1 cellular context compared by ENCODE assay signal in the genomic region with DNA sequence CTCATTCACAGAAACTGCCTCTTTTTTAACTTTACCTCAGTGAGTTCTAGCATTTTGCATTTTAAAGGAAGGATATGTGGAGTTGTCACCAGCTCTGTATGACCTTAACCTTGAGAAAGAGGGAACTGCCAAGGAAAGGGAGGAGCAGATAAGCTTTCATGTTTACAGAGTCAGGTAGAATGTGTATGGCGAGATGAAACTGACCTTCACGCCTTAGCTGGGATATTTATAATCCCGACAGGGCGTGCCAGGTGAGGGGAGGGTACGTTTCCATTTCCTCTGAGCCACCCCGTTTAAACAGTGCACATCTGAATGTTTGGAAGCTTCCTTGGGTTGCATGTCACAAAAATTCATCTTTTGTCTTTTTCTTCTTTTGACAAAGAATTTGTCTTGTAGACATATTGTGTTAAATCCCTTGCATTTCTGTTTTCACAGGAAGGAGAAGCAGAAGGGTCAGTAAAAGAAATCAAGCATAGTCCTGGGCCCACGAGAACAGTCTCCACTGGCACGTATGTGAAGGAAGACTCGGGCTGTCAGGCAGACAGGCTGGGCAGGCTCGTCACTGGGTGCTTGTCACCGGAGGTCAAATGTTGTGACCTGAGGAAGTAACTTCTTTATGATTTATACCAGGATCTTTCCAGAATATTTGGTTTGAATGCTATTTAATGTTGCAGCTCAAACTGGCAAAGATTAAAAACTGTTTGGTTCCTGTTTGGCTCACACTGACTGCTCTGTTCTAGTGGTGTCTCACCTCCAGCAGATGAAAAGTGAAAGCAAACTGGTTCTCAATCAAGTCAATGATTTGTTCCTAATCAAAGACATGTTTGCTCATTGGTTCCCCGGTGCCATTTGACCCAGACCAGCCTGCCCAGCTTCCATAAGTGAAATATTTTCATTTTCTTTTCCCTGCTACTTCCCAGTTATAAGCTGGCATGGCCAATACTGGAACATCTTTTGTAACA.
TF ChIP-seq lines count a peak whose summit lies in the region.

No MANE protein-coding gene starts in this region.

TF ChIP-seq in K562, 482 proteins besides CTCF, POLR2A, EP300 and RAD21 (continued from another document and continues in another):
- TF ChIP-seq, protein P1, sequence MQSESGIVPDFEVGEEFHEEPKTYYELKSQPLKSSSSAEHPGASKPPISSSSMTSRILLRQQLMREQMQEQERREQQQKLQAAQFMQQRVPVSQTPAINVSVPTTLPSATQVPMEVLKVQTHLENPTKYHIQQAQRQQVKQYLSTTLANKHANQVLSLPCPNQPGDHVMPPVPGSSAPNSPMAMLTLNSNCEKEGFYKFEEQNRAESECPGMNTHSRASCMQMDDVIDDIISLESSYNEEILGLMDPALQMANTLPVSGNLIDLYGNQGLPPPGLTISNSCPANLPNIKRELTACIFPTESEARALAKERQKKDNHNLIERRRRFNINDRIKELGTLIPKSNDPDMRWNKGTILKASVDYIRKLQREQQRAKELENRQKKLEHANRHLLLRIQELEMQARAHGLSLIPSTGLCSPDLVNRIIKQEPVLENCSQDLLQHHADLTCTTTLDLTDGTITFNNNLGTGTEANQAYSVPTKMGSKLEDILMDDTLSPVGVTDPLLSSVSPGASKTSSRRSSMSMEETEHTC (IDR thresholded peaks at IDR 0.05), result no peak
- TF ChIP-seq POLR2G (IDR thresholded peaks at IDR 0.05; ENCODE audit: low read depth, low read length), result no peak
- TF ChIP-seq TEAD4 (IDR thresholded peaks at IDR 0.05; ENCODE audit: low read length), result peak; percentile 43; the same call in 1 of the 2 replicates
- no peak for TF ChIP-seq TEAD4 (CRISPR knock-in tag; IDR thresholded peaks at IDR 0.05; ENCODE audit: borderline replicate concordance)
- TF ChIP-seq, protein P2, sequence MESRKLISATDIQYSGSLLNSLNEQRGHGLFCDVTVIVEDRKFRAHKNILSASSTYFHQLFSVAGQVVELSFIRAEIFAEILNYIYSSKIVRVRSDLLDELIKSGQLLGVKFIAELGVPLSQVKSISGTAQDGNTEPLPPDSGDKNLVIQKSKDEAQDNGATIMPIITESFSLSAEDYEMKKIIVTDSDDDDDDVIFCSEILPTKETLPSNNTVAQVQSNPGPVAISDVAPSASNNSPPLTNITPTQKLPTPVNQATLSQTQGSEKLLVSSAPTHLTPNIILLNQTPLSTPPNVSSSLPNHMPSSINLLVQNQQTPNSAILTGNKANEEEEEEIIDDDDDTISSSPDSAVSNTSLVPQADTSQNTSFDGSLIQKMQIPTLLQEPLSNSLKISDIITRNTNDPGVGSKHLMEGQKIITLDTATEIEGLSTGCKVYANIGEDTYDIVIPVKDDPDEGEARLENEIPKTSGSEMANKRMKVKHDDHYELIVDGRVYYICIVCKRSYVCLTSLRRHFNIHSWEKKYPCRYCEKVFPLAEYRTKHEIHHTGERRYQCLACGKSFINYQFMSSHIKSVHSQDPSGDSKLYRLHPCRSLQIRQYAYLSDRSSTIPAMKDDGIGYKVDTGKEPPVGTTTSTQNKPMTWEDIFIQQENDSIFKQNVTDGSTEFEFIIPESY (CRISPR knock-in tag; IDR thresholded peaks at IDR 0.05), result no peak
- 0 out of 4 replicates have a peak, but pooled peaks of 1 of the 2 experiments have one; percentile 59 for TF ChIP-seq FOXK2 (conservative IDR thresholded peaks at IDR 0.05 in 1 of 2, IDR thresholded peaks at IDR 0.05 in 1 of 2; ENCODE audit: low read depth in 2 of 2)
- TF ChIP-seq, protein P3, sequence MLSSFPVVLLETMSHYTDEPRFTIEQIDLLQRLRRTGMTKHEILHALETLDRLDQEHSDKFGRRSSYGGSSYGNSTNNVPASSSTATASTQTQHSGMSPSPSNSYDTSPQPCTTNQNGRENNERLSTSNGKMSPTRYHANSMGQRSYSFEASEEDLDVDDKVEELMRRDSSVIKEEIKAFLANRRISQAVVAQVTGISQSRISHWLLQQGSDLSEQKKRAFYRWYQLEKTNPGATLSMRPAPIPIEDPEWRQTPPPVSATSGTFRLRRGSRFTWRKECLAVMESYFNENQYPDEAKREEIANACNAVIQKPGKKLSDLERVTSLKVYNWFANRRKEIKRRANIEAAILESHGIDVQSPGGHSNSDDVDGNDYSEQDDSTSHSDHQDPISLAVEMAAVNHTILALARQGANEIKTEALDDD (IDR thresholded peaks at IDR 0.05), result no peak
- no peak for TF ChIP-seq RBFOX2 (IDR thresholded peaks at IDR 0.05; ENCODE audit: low read depth, low read length)
- TF ChIP-seq RBM39 (optimal IDR thresholded peaks at IDR 0.05; ENCODE audit: low read depth, low read length), result no peak
- no peak for TF ChIP-seq ZNF133 (CRISPR knock-in tag; IDR thresholded peaks at IDR 0.05)
- TF ChIP-seq SMAD4 (CRISPR knock-in tag; conservative IDR thresholded peaks at IDR 0.05), result no peak
- TF ChIP-seq DPF2 (IDR thresholded peaks at IDR 0.05), result peak; percentile 64
- peak; percentile 78 to 87; a peak in 3 of 4 replicates for TF ChIP-seq FOXA3 (CRISPR knock-in tag; conservative IDR thresholded peaks at IDR 0.05 in 1 of 2, IDR thresholded peaks at IDR 0.05 in 1 of 2)
- TF ChIP-seq HDAC3 (IDR thresholded peaks at IDR 0.05; ENCODE audit: borderline replicate concordance, partially characterized antibody), result no peak
- TF ChIP-seq MTA2 (IDR thresholded peaks at IDR 0.05; ENCODE audit: low read depth), result no peak
- TF ChIP-seq LARP7 (IDR thresholded peaks at IDR 0.05), result no peak
- TF ChIP-seq, protein P4, sequence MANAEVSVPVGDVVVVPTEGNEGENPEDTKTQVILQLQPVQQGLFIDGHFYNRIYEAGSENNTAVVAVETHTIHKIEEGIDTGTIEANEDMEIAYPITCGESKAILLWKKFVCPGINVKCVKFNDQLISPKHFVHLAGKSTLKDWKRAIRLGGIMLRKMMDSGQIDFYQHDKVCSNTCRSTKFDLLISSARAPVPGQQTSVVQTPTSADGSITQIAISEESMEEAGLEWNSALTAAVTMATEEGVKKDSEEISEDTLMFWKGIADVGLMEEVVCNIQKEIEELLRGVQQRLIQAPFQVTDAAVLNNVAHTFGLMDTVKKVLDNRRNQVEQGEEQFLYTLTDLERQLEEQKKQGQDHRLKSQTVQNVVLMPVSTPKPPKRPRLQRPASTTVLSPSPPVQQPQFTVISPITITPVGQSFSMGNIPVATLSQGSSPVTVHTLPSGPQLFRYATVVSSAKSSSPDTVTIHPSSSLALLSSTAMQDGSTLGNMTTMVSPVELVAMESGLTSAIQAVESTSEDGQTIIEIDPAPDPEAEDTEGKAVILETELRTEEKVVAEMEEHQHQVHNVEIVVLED (CRISPR knock-in tag; IDR thresholded peaks at IDR 0.05), result no peak
- TF ChIP-seq, protein P5, sequence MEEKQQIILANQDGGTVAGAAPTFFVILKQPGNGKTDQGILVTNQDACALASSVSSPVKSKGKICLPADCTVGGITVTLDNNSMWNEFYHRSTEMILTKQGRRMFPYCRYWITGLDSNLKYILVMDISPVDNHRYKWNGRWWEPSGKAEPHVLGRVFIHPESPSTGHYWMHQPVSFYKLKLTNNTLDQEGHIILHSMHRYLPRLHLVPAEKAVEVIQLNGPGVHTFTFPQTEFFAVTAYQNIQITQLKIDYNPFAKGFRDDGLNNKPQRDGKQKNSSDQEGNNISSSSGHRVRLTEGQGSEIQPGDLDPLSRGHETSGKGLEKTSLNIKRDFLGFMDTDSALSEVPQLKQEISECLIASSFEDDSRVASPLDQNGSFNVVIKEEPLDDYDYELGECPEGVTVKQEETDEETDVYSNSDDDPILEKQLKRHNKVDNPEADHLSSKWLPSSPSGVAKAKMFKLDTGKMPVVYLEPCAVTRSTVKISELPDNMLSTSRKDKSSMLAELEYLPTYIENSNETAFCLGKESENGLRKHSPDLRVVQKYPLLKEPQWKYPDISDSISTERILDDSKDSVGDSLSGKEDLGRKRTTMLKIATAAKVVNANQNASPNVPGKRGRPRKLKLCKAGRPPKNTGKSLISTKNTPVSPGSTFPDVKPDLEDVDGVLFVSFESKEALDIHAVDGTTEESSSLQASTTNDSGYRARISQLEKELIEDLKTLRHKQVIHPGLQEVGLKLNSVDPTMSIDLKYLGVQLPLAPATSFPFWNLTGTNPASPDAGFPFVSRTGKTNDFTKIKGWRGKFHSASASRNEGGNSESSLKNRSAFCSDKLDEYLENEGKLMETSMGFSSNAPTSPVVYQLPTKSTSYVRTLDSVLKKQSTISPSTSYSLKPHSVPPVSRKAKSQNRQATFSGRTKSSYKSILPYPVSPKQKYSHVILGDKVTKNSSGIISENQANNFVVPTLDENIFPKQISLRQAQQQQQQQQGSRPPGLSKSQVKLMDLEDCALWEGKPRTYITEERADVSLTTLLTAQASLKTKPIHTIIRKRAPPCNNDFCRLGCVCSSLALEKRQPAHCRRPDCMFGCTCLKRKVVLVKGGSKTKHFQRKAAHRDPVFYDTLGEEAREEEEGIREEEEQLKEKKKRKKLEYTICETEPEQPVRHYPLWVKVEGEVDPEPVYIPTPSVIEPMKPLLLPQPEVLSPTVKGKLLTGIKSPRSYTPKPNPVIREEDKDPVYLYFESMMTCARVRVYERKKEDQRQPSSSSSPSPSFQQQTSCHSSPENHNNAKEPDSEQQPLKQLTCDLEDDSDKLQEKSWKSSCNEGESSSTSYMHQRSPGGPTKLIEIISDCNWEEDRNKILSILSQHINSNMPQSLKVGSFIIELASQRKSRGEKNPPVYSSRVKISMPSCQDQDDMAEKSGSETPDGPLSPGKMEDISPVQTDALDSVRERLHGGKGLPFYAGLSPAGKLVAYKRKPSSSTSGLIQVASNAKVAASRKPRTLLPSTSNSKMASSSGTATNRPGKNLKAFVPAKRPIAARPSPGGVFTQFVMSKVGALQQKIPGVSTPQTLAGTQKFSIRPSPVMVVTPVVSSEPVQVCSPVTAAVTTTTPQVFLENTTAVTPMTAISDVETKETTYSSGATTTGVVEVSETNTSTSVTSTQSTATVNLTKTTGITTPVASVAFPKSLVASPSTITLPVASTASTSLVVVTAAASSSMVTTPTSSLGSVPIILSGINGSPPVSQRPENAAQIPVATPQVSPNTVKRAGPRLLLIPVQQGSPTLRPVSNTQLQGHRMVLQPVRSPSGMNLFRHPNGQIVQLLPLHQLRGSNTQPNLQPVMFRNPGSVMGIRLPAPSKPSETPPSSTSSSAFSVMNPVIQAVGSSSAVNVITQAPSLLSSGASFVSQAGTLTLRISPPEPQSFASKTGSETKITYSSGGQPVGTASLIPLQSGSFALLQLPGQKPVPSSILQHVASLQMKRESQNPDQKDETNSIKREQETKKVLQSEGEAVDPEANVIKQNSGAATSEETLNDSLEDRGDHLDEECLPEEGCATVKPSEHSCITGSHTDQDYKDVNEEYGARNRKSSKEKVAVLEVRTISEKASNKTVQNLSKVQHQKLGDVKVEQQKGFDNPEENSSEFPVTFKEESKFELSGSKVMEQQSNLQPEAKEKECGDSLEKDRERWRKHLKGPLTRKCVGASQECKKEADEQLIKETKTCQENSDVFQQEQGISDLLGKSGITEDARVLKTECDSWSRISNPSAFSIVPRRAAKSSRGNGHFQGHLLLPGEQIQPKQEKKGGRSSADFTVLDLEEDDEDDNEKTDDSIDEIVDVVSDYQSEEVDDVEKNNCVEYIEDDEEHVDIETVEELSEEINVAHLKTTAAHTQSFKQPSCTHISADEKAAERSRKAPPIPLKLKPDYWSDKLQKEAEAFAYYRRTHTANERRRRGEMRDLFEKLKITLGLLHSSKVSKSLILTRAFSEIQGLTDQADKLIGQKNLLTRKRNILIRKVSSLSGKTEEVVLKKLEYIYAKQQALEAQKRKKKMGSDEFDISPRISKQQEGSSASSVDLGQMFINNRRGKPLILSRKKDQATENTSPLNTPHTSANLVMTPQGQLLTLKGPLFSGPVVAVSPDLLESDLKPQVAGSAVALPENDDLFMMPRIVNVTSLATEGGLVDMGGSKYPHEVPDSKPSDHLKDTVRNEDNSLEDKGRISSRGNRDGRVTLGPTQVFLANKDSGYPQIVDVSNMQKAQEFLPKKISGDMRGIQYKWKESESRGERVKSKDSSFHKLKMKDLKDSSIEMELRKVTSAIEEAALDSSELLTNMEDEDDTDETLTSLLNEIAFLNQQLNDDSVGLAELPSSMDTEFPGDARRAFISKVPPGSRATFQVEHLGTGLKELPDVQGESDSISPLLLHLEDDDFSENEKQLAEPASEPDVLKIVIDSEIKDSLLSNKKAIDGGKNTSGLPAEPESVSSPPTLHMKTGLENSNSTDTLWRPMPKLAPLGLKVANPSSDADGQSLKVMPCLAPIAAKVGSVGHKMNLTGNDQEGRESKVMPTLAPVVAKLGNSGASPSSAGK (IDR thresholded peaks at IDR 0.05), result no peak
- no peak for TF ChIP-seq NFE2L1 (tag; IDR thresholded peaks at IDR 0.05; ENCODE audit: borderline replicate concordance, low read depth)
- TF ChIP-seq, protein P6, sequence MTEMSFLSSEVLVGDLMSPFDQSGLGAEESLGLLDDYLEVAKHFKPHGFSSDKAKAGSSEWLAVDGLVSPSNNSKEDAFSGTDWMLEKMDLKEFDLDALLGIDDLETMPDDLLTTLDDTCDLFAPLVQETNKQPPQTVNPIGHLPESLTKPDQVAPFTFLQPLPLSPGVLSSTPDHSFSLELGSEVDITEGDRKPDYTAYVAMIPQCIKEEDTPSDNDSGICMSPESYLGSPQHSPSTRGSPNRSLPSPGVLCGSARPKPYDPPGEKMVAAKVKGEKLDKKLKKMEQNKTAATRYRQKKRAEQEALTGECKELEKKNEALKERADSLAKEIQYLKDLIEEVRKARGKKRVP (CRISPR knock-in tag; IDR thresholded peaks at IDR 0.05), result no peak
- no peak for TF ChIP-seq NR2C2 (CRISPR knock-in tag; IDR thresholded peaks at IDR 0.05)
- TF ChIP-seq NR2C2 (tag; IDR thresholded peaks at IDR 0.05), result peak; percentile 19; the same call in 1 of the 2 replicates
- TF ChIP-seq, protein P7, sequence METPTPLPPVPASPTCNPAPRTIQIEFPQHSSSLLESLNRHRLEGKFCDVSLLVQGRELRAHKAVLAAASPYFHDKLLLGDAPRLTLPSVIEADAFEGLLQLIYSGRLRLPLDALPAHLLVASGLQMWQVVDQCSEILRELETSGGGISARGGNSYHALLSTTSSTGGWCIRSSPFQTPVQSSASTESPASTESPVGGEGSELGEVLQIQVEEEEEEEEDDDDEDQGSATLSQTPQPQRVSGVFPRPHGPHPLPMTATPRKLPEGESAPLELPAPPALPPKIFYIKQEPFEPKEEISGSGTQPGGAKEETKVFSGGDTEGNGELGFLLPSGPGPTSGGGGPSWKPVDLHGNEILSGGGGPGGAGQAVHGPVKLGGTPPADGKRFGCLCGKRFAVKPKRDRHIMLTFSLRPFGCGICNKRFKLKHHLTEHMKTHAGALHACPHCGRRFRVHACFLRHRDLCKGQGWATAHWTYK (CRISPR knock-in tag; IDR thresholded peaks at IDR 0.05), result no peak
- TF ChIP-seq MEIS2 (IDR thresholded peaks at IDR 0.05; ENCODE audit: partially characterized antibody), result peak; percentile 22
- TF ChIP-seq POU5F1 (IDR thresholded peaks at IDR 0.05; ENCODE audit: borderline replicate concordance, low read depth, low read length, partially characterized antibody), result no peak
- TF ChIP-seq SPI1 (IDR thresholded peaks at IDR 0.05; ENCODE audit: borderline replicate concordance, low read depth, low read length), result peak; percentile 90
- TF ChIP-seq RBM14 (IDR thresholded peaks at IDR 0.05; ENCODE audit: borderline replicate concordance, insufficient read depth, low read depth, low read length), result no peak
- no peak for TF ChIP-seq SIN3B (IDR thresholded peaks at IDR 0.05; ENCODE audit: low read depth)
- no peak for TF ChIP-seq RFX7 (CRISPR knock-in tag; IDR thresholded peaks at IDR 0.05)
- no peak for TF ChIP-seq SUPT5H (IDR thresholded peaks at IDR 0.05)
- peak; percentile 42; the same call in 1 of the 2 replicates for TF ChIP-seq LEF1 (IDR thresholded peaks at IDR 0.05)
- TF ChIP-seq PHB (CRISPR knock-in tag; IDR thresholded peaks at IDR 0.05), result no peak
- TF ChIP-seq ZNF124 (CRISPR knock-in tag; IDR thresholded peaks at IDR 0.05), result no peak
